Comparison of ENCODE assay signal across 19 cellular contexts in genomic region chr5:137665678-137666077, GRCh38.
DNase-seq lines count a peak whose midpoint lies in the region; ATAC-seq, FAIRE-seq and TF ChIP-seq lines count a peak whose summit lies in the region.
"Had no signal": no experiment of that assay in that cellular context is flagged by ENCODE, and none has a peak within 500 bp of the region (broad histone marks: within the 10 kb centered on the region; RNA-seq: fewer than 3 reads in every experiment).

No MANE protein-coding gene starts in this region.

- H2AFZ ChIP-seq in mammary epithelial cell (ENCODE audit: low read depth, low read length) (no peak overlapping the region), endothelial cell of umbilical vein (ENCODE audit: low read depth, low read length) (no peak overlapping the region)

- intact Hi-C loops in breast epithelium (cut with DNase I; ENCODE audit: low total_unique reads): no loop called here
- intact Hi-C loops in mammary epithelial cell (cut with micrococcal nuclease): no loop called here
- intact Hi-C loops in endothelial cell of umbilical vein (cut with micrococcal nuclease): no loop called here
- intact Hi-C loops in tibial artery (cut with DNase I; ENCODE audit: low total_unique reads): no loop called here

- CTCF ChIA-PET in mammary epithelial cell (lab: Charles Lee; ENCODE audit: low non-redundant PET) (no interaction called here), T-cell (lab: Charles Lee) (interaction anchor here (0.8 to 2.6 kb wide), 7 partner anchors 36 to 85 kb away, joined by 3 to 31 read pairs (median 4); partner anchors contain the start of gene KLHL3 (in 1 of the 2)), endothelial cell of umbilical vein (lab: Charles Lee) (interaction anchor here (1.2 to 3.9 kb wide), 8 partner anchors 12 to 76 kb away, joined by 3 to 29 read pairs (median 4); no protein-coding TSS in a partner anchor)

- H3K4me3 Mint-ChIP-seq in T-cell: no peak overlapping the region
- H3K4me3 Mint-ChIP-seq: activated B cell treated with CpG ODN at 0.5 μM for 24 hours; CD8-positive, alpha-beta memory T cell; memory B cell; naive B cell had no signal

- H3K79me2 ChIP-seq in mammary epithelial cell (ENCODE audit: insufficient read depth, low read length): no peaks in the 10 kb centered on the region
- H3K79me2 ChIP-seq in endothelial cell of umbilical vein (ENCODE audit: control insufficient read depth, insufficient read depth, low read length): no peaks in the 10 kb centered on the region

- in situ Hi-C loops in mammary epithelial cell (cut with MboI; ENCODE audit: low sequenced_read_pairs in 2 of 2): loop anchor here in 1 of 2 donors (10.0 kb wide), 1 partner anchor 69 kb away; the partner anchor contains the start of gene KLHL3

- H3K9ac ChIP-seq in mammary epithelial cell (ENCODE audit: insufficient read depth, low read length) (no peak overlapping the region), endothelial cell of umbilical vein (replicated peaks; ENCODE audit: extremely low read depth, insufficient read depth, low read length) (no peak overlapping the region)

- ATAC-seq in T-cell (replicated peaks in 1 of 4): no peak
- ATAC-seq in GM21717 (IDR thresholded peaks at IDR 0.05; ENCODE audit: unreplicated experiment): no peak

- H4K20me1 ChIP-seq in mammary epithelial cell (ENCODE audit: insufficient read depth, low read length) (peaks cover 2% of the 10 kb centered on the region), endothelial cell of umbilical vein (replicated peaks; ENCODE audit: control insufficient read depth, extremely low read depth, insufficient read depth, low read length) (no peaks in the 10 kb centered on the region)

- H3K27me3 Mint-ChIP-seq in T-cell: no peaks in the 10 kb centered on the region
- H3K27me3 Mint-ChIP-seq: activated B cell treated with CpG ODN at 0.5 μM for 24 hours; CD8-positive, alpha-beta memory T cell; memory B cell; naive B cell had no signal

- H3K4me2 ChIP-seq in mammary epithelial cell (ENCODE audit: insufficient read depth, low read depth, low read length) (no peak overlapping the region), endothelial cell of umbilical vein (ENCODE audit: insufficient read depth, low read length) (no peak overlapping the region)

- H3K27ac ChIP-seq in breast epithelium (peak overlapping the region; percentile 5 to 82), mammary epithelial cell (ENCODE audit: insufficient read depth, low read depth, low read length) (no peak overlapping the region), endothelial cell of umbilical vein (ENCODE audit: insufficient read depth, low read depth, low read length) (no peak overlapping the region), tibial artery (peak overlapping the region; percentile 65 to 76)

- BruUV-seq in mammary epithelial cell (replicated peaks; lab: Mats Ljungman, UMichigan) (no TSS peak), endothelial cell of umbilical vein (replicated peaks; lab: Mats Ljungman, UMichigan) (no TSS peak)

- no peaks in the 10 kb centered on the region for H3K4me1 ChIP-seq in breast epithelium
- H3K4me1 ChIP-seq in mammary epithelial cell (ENCODE audit: insufficient read depth, low read length): peaks cover 4% of the 10 kb centered on the region
- peaks cover under 1% of the 10 kb centered on the region for H3K4me1 ChIP-seq in endothelial cell of umbilical vein (ENCODE audit: control insufficient read depth, extremely low read depth, insufficient read depth, low read length)
- peaks cover 0 to 26% (median 20%) of the 10 kb centered on the region in 4 donors for H3K4me1 ChIP-seq in tibial artery

- H3K27me3 ChIP-seq in breast epithelium (no peaks in the 10 kb centered on the region), mammary epithelial cell (ENCODE audit: insufficient read depth, low read length) (no peaks in the 10 kb centered on the region), endothelial cell of umbilical vein (ENCODE audit: control insufficient read depth in 2 of 2, insufficient read depth in 2 of 2, low read length in 2 of 2) (no peaks in the 10 kb centered on the region), tibial artery (no peaks in the 10 kb centered on the region)

- H3K9me3 Mint-ChIP-seq in T-cell: no peaks in the 10 kb centered on the region
- H3K9me3 Mint-ChIP-seq: activated B cell treated with CpG ODN at 0.5 μM for 24 hours; CD8-positive, alpha-beta memory T cell; memory B cell; naive B cell had no signal

- H3K4me3 ChIP-seq in breast epithelium: no peak overlapping the region
- H3K4me3 ChIP-seq in mammary epithelial cell (replicated peaks in 1 of 3; ENCODE audit: insufficient read depth in 1 of 3, low read depth in 2 of 3, low read length in 3 of 3): no peak overlapping the region
- H3K4me3 ChIP-seq in endothelial cell of umbilical vein (replicated peaks in 1 of 3; ENCODE audit: insufficient read depth in 1 of 3, low read depth in 1 of 3, low read length in 3 of 3): no peak overlapping the region
- H3K4me3 ChIP-seq in tibial artery: no peak overlapping the region
- H3K4me3 ChIP-seq: skin epidermis had no signal

- no peaks in the 10 kb centered on the region for H3K9me3 ChIP-seq in breast epithelium
- H3K9me3 ChIP-seq in mammary epithelial cell (replicated peaks; ENCODE audit: insufficient read depth, low read length): no peaks in the 10 kb centered on the region
- no peaks in the 10 kb centered on the region for H3K9me3 ChIP-seq in endothelial cell of umbilical vein (replicated peaks; ENCODE audit: control insufficient read depth, insufficient read depth, low read length)
- no peaks in the 10 kb centered on the region for H3K9me3 ChIP-seq in tibial artery

- H3K36me3 ChIP-seq in breast epithelium (no peaks in the 10 kb centered on the region), mammary epithelial cell (ENCODE audit: insufficient read depth, low read length) (no peaks in the 10 kb centered on the region), endothelial cell of umbilical vein (ENCODE audit: control insufficient read depth in 2 of 2, extremely low read depth in 1 of 2, insufficient read depth in 2 of 2, low read length in 2 of 2) (peaks cover 0 to 3% of the 10 kb centered on the region in 2 experiments), tibial artery (no peaks in the 10 kb centered on the region)

- DNase-seq in breast epithelium (ENCODE audit: low spot score in 2 of 2) (no peak), mammary epithelial cell (no peak), T-cell (no peak), endothelial cell of umbilical vein (ENCODE audit: low read depth, low spot score) (peak; percentile 15), tibial artery (no peak), OCI-M2 (lab: John Stamatoyannopoulos, UW; ENCODE audit: unreplicated experiment) (no peak)
- DNase-seq: activated B cell treated with CpG ODN at 0.5 μM for 24 hours, cortex of kidney, DMS79, HCEC 1CT, hippocampal formation, NCI-H146, NCI-H748 treated with DMSO at 0.1 percent for 48 hours, posterior cingulate gyrus had no signal

- peaks cover 18% of the 10 kb centered on the region for H3K36me3 Mint-ChIP-seq in T-cell
- H3K36me3 Mint-ChIP-seq: memory B cell, naive B cell had no signal

- 88% methylated on average over 2 of the region's 2 CpGs for WGBS in mammary epithelial cell (ENCODE audit: low coverage, missing lambda C conversion rate)

- H3K27ac Mint-ChIP-seq in T-cell: peak overlapping the region; percentile 65 to 85
- H3K27ac Mint-ChIP-seq: memory B cell had no signal

- FAIRE-seq in endothelial cell of umbilical vein (lab: Jason Lieb, UNC): no peak

- dilution Hi-C loops in mammary epithelial cell (cut with HindIII; ENCODE audit: low sequenced_read_pairs) (loop anchor here (5.0 kb wide), 1 partner anchor 57 kb away; no protein-coding TSS in a partner anchor), endothelial cell of umbilical vein (cut with MboI; ENCODE audit: extremely low pct_ligation_motif_present, low sequenced_read_pairs) (loop anchor here (25.0 kb wide), 1 partner anchor 97 kb away; the partner anchor contains the start of gene HNRNPA0)

- POLR2A ChIA-PET in T-cell (lab: Charles Lee) (no interaction called here), endothelial cell of umbilical vein (lab: Charles Lee) (no interaction called here)

- TF ChIP-seq POLR2A in breast epithelium (IDR thresholded peaks at IDR 0.05) (no peak), endothelial cell of umbilical vein (IDR thresholded peaks at IDR 0.05; ENCODE audit: low read depth, low read length) (no peak)

- TF ChIP-seq CTCF in breast epithelium (IDR thresholded peaks at IDR 0.05) (no peak), mammary epithelial cell (conservative IDR thresholded peaks at IDR 0.05 in 1 of 2, IDR thresholded peaks at IDR 0.05 in 1 of 2; ENCODE audit: extremely low read depth in 1 of 2, insufficient read depth in 1 of 2, low read depth in 1 of 2, low read length in 2 of 2) (no peak), endothelial cell of umbilical vein (IDR thresholded peaks at IDR 0.05; ENCODE audit: extremely low read depth in 1 of 2, insufficient read depth in 1 of 2, low read depth in 1 of 2, low read length in 2 of 2) (no peak), tibial artery (IDR thresholded peaks at IDR 0.05) (no peak)

- peaks cover 17 to 32% (median 28%) of the 10 kb centered on the region in 3 donors for H3K4me1 Mint-ChIP-seq in T-cell

- H3K9me1 ChIP-seq in endothelial cell of umbilical vein (replicated peaks; ENCODE audit: control insufficient read depth, extremely low read depth, insufficient read depth, low read length): no peaks in the 10 kb centered on the region

TF ChIP-seq in endothelial cell of umbilical vein, 7 proteins besides CTCF, POLR2A, EP300 and RAD21:
- TF ChIP-seq GATA2 (IDR thresholded peaks at IDR 0.05; ENCODE audit: insufficient read depth, insufficient read length, low read depth, low read length) (no peak), MAX (IDR thresholded peaks at IDR 0.05; ENCODE audit: insufficient read depth, insufficient read length) (no peak), FOS (IDR thresholded peaks at IDR 0.05; ENCODE audit: borderline replicate concordance, insufficient read depth, low read length) (no peak), MYC (IDR thresholded peaks at IDR 0.05; ENCODE audit: low read depth, low read length) (no peak), POLR2AphosphoS5 (IDR thresholded peaks at IDR 0.05; ENCODE audit: insufficient read depth, low read depth, low read length) (no peak), EZH2 (IDR thresholded peaks at IDR 0.05; ENCODE audit: borderline replicate concordance, low read depth, low read length, severe bottlenecking) (no peak), JUN (IDR thresholded peaks at IDR 0.05; ENCODE audit: borderline replicate concordance, insufficient read depth, insufficient read length, low read depth) (no peak)
TF ChIP-seq in endothelial cell of umbilical vein: peak in this region for 0.

Comparison
In these comparisons a context has a peak if more than half of its experiments do, and no peak if none do; other contexts are left out.
1. H3K27ac ChIP-seq: peak in breast epithelium (2 of 2) and tibial artery (2 of 2); none in mammary epithelial cell (single experiment) and endothelial cell of umbilical vein (single experiment).